In the genomic region with DNA sequence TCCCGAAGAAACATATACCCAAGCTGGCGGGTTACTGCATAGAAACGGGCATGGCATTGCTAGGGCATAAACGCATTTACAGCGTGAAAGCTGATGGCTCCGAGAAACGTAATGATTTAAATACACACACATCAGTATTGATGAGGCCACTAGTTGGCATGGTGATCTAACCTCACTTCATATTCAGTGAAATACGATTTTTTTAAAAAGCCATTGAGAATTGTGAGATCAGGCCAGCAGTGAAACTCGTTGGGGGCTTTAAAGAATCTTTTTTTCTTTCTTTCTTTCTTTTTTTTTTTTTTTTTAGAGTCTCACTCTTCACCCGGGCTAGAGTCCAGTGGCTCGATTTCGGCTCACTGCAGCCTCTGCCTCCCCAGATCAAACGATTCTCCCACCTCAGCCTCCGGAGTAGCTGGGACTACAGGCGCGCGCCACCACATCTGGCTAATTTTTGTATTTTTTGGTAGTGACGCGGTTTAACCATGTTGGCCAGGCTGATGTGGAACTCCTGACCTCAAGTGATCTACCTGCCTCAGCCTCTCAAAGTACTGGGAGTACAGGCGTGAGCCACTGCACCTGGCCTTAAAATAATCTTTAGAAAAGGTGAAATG, we compare ENCODE assay signal across 8 cellular contexts. TPM values are rescaled to one million over a fixed set of nuclear protein-coding genes. Genes with fewer than 3 reads are reported as not detected.
DNase-seq lines count a peak whose midpoint lies in the region; ATAC-seq and TF ChIP-seq lines count a peak whose summit lies in the region.

No MANE protein-coding gene starts in this region.

- peaks cover 28% of the 10 kb centered on the region for H3K36me3 ChIP-seq in SJSA1

- ATAC-seq in GM18517 (IDR thresholded peaks at IDR 0.05; ENCODE audit: unreplicated experiment) (peak; percentile 3), foreskin keratinocyte (no peak), GM18909 (IDR thresholded peaks at IDR 0.05; ENCODE audit: poor library complexity, unreplicated experiment) (no peak), GM18873 (IDR thresholded peaks at IDR 0.05; ENCODE audit: low FRiP score, unreplicated experiment) (no peak)

- H3K27ac ChIP-seq in SJSA1 (peak overlapping the region; percentile 95), foreskin keratinocyte (peak overlapping the region; percentile 98)

- DNase-seq in SJSA1 (ENCODE audit: low read depth in 1 of 2, low spot score in 2 of 2): no peak
- no peak for DNase-seq in foreskin keratinocyte
- no peak for DNase-seq in skeletal muscle cell (ENCODE audit: low read depth)
- DNase-seq in NCI-H524 treated with DMSO at 0.1 percent for 48 hours (lab: John Stamatoyannopoulos, UW): no peak
- DNase-seq in stimulated activated naive CD4-positive, alpha-beta T cell treated with Interleukin-2 at 50 U/mL for 16 hours (lab: John Stamatoyannopoulos, UW): no peak

- 0 out of 2 replicates have a peak, but pooled peaks cover 2% of the 10 kb centered on the region for H3K9me3 ChIP-seq in SJSA1 (replicated peaks)

- peak overlapping the region; percentile 51 for H3K4me3 ChIP-seq in SJSA1
- peak overlapping the region; percentile 54 for H3K4me3 ChIP-seq in skeletal muscle cell (ENCODE audit: low read depth, low read length)

- TF ChIP-seq CTCF in foreskin keratinocyte (conservative IDR thresholded peaks at IDR 0.05): no peak

- H3K4me1 ChIP-seq in SJSA1 (replicated peaks) (peaks cover 53% of the 10 kb centered on the region), foreskin keratinocyte (peaks cover 29% of the 10 kb centered on the region)

- H3K27me3 ChIP-seq in SJSA1 (replicated peaks) (no peaks in the 10 kb centered on the region), foreskin keratinocyte (no peaks in the 10 kb centered on the region)

RNA-seq across cellular contexts. Expression of a gene that starts 2.4 kb away (rescaled TPM):
- 52.2 and 64.5 TPM in 2 replicates for total RNA-seq in SJSA1 (2014; rRNA removed; shearing (Covaris generic))
- total RNA-seq in foreskin keratinocyte: 7.2 and 10.5 TPM in 2 replicates
- polyA plus RNA-seq in foreskin keratinocyte: 4.3 and 5.2 TPM in 2 replicates
